ENCODE assay signal across 10 cellular contexts in genomic region chr13:39451301-39451700, GRCh38.
DNase-seq lines count a peak whose midpoint lies in the region; ATAC-seq, FAIRE-seq and TF ChIP-seq lines count a peak whose summit lies in the region.
"Had no signal": no experiment of that assay in that cellular context is flagged by ENCODE, and none has a peak within 500 bp of the region (broad histone marks: within the 10 kb centered on the region; RNA-seq: fewer than 3 reads in every experiment).

No MANE protein-coding gene starts in this region.

- no peak for TF ChIP-seq CTCF in foreskin keratinocyte (conservative IDR thresholded peaks at IDR 0.05)

- intact Hi-C loops in sciatic nerve (cut with DNase I), result no loop called here

- no peak overlapping the region for H3K27ac ChIP-seq in foreskin keratinocyte

- H3K4me1 ChIP-seq in foreskin keratinocyte, result no peaks in the 10 kb centered on the region

- no peaks in the 10 kb centered on the region for H3K27me3 ChIP-seq in foreskin keratinocyte

- peak; percentile 66 for ATAC-seq in sciatic nerve
- ATAC-seq in GM19328 (IDR thresholded peaks at IDR 0.05; ENCODE audit: unreplicated experiment), result no peak
- no peak for ATAC-seq in foreskin keratinocyte
- ATAC-seq in GM18873 (IDR thresholded peaks at IDR 0.05; ENCODE audit: low FRiP score, unreplicated experiment), result no peak
- ATAC-seq: esophagus mucosa, Panc1 had no signal

- DNase-seq in NCI-H2227 (lab: John Stamatoyannopoulos, UW; ENCODE audit: unreplicated experiment), result peak; percentile 15
- DNase-seq in NCI-H2227 treated with DMSO at 0.1 percent for 48 hours (lab: John Stamatoyannopoulos, UW), result no peak
- DNase-seq in NCI-H446 treated with DMSO at 0.1 percent for 48 hours (lab: John Stamatoyannopoulos, UW), result peak; percentile 66
- DNase-seq in sciatic nerve (ENCODE audit: low spot score), result no peak
- no peak for DNase-seq in foreskin keratinocyte

- peak; percentile 38 for FAIRE-seq in colon (lab: Jason Lieb, UNC)

Comparison
In these comparisons a context has a peak if more than half of its experiments do, and no peak if none do; other contexts are left out.
1. DNase-seq: peak in NCI-H2227 (single experiment) and NCI-H446 treated with DMSO at 0.1 percent for 48 hours (single experiment); none in NCI-H2227 treated with DMSO at 0.1 percent for 48 hours (single experiment), sciatic nerve (single experiment) and foreskin keratinocyte (0 of 2).